ENCODE assay signal across 1 cellular context in genomic region chr12:75853621-75854020, GRCh38.
TF ChIP-seq lines count a peak whose summit lies in the region.

No MANE protein-coding gene starts in this region.

TF ChIP-seq in WTC11, 78 proteins besides CTCF, POLR2A, EP300 and RAD21 (continued from another document):
- TF ChIP-seq HMGXB4 (CRISPR knock-in tag; IDR thresholded peaks at IDR 0.05) (no peak), ZNF416 (CRISPR knock-in tag; IDR thresholded peaks at IDR 0.05) (no peak), MAX (CRISPR knock-in tag; IDR thresholded peaks at IDR 0.05) (no peak), IRF1 (CRISPR knock-in tag; IDR thresholded peaks at IDR 0.05) (no peak), STAT6 (CRISPR knock-in tag; conservative IDR thresholded peaks at IDR 0.05; ENCODE audit: low read depth) (no peak), E2F1 (CRISPR knock-in tag; IDR thresholded peaks at IDR 0.05) (no peak)
